In genomic region chr12:85036736-85037135, GRCh38 we compare ENCODE assay signal across 9 cellular contexts. TPM values are rescaled to one million over a fixed set of nuclear protein-coding genes. Genes with fewer than 3 reads are reported as not detected.
DNase-seq lines count a peak whose midpoint lies in the region; ATAC-seq and TF ChIP-seq lines count a peak whose summit lies in the region.
"Had no signal": no experiment of that assay in that cellular context is flagged by ENCODE, and none has a peak within 500 bp of the region (broad histone marks: within the 10 kb centered on the region; RNA-seq: fewer than 3 reads in every experiment).

No MANE protein-coding gene starts in this region.

- TF ChIP-seq CTCF in fibroblast of the aortic adventitia (IDR thresholded peaks at IDR 0.05; ENCODE audit: insufficient read depth, low read length) (no peak), smooth muscle cell (IDR thresholded peaks at IDR 0.05; ENCODE audit: borderline replicate concordance, insufficient read depth, poor library complexity, severe bottlenecking) (no peak)

- H3K4me1 ChIP-seq in smooth muscle cell (ENCODE audit: low read depth) = peaks cover 14% of the 10 kb centered on the region

- no peaks in the 10 kb centered on the region for H3F3A ChIP-seq in smooth muscle cell (ENCODE audit: low read depth)

- H4K20me1 ChIP-seq in smooth muscle cell (ENCODE audit: low read depth) = no peaks in the 10 kb centered on the region

- H3K4me2 ChIP-seq in smooth muscle cell = peak overlapping the region; percentile 95

- H3K36me3 ChIP-seq in smooth muscle cell (ENCODE audit: low read depth) = no peaks in the 10 kb centered on the region

- H3K9ac ChIP-seq in smooth muscle cell (ENCODE audit: low read depth) = peak overlapping the region; percentile 47

- no peaks in the 10 kb centered on the region for H3K9me3 ChIP-seq in smooth muscle cell (replicated peaks; ENCODE audit: low read depth)

- H3K27ac ChIP-seq in smooth muscle cell (ENCODE audit: low read depth) = no peak overlapping the region

- 33% methylated on average over 3 of the region's 3 CpGs for whole genome bisulfite sequencing in smooth muscle cell (ENCODE audit: low lambda C conversion rate)

- no peaks in the 10 kb centered on the region for H3K79me2 ChIP-seq in smooth muscle cell (ENCODE audit: low read depth)

- H3K27me3 ChIP-seq in smooth muscle cell (ENCODE audit: low read depth) = peaks cover 7% of the 10 kb centered on the region

- H2AFZ ChIP-seq in smooth muscle cell (ENCODE audit: low read depth) = peak overlapping the region; percentile 93

- peak overlapping the region; percentile 84 for H3K4me3 ChIP-seq in fibroblast of the aortic adventitia (ENCODE audit: low read depth, low read length)
- H3K4me3 ChIP-seq in smooth muscle cell = peak overlapping the region; percentile 60

- DNase-seq in NCI-H1436 (lab: John Stamatoyannopoulos, UW) (peak; percentile 12), NCI-H1436 treated with DMSO at 0.1 percent for 48 hours (lab: John Stamatoyannopoulos, UW) (no peak), NCI-H510A treated with DMSO at 0.1 percent for 48 hours (lab: John Stamatoyannopoulos, UW) (peak; percentile 17), fibroblast of the aortic adventitia (ENCODE audit: low read depth) (no peak), smooth muscle cell (lab: John Stamatoyannopoulos, UW; ENCODE audit: unreplicated experiment) (no peak), dedifferentiated amniotic fluid mesenchymal stem cell (ENCODE audit: extremely low spot score) (no peak)
- DNase-seq in stimulated activated CD4-positive, alpha-beta T cell treated with anti-CD3 and anti-CD28 coated beads, Interleukin-1b, Interleukin-23, amount 100 ng/mL, for 48 hours = no peak
- DNase-seq: 8988T had no signal

- no peak for ATAC-seq in GM21526 (IDR thresholded peaks at IDR 0.05; ENCODE audit: low FRiP score, unreplicated experiment)

RNA-seq across cellular contexts. Expression of gene LRRIQ1, which starts 0.6 kb away (rescaled TPM):
- total RNA-seq in fibroblast of the aortic adventitia (ENCODE audit: low replicate concordance) = 1.5 and 2.7 TPM in 2 replicates
- 0.49 and 1.3 TPM in 2 replicates for total RNA-seq in smooth muscle cell
- polyA plus RNA-seq in smooth muscle cell = 1.3 and 3.0 TPM in 2 replicates

RNA-seq across cellular contexts. Expression of gene TSPAN19, which starts 0.7 kb away (rescaled TPM):
- 1.7 TPM in 1 of 2 replicates, not detected in the other for total RNA-seq in fibroblast of the aortic adventitia (ENCODE audit: low replicate concordance)
- 0.04 TPM in 1 of 2 replicates, not detected in the other for total RNA-seq in smooth muscle cell
- not detected in 2 replicates for polyA plus RNA-seq in smooth muscle cell

Comparison
In these comparisons a context has a peak if more than half of its experiments do, and no peak if none do; other contexts are left out.
1. DNase-seq: peak in NCI-H1436 (single experiment) and NCI-H510A treated with DMSO at 0.1 percent for 48 hours (single experiment); none in NCI-H1436 treated with DMSO at 0.1 percent for 48 hours (single experiment), fibroblast of the aortic adventitia (single experiment), smooth muscle cell (single experiment), dedifferentiated amniotic fluid mesenchymal stem cell (single experiment) and stimulated activated CD4-positive, alpha-beta T cell treated with anti-CD3 and anti-CD28 coated beads, Interleukin-1b, Interleukin-23, amount 100 ng/mL, for 48 hours (single experiment).